Comparison of ENCODE assay signal across 8 cellular contexts in genomic region chr2:115165529-115166109, GRCh38.
DNase-seq lines count a peak whose midpoint lies in the region; ATAC-seq and TF ChIP-seq lines count a peak whose summit lies in the region.

No MANE protein-coding gene starts in this region.

- ATAC-seq in HG02588 (IDR thresholded peaks at IDR 0.05; ENCODE audit: unreplicated experiment) = no peak

- intact Hi-C loops in spleen (cut with DNase I; ENCODE audit: low total_unique reads) = no loop called here

- no peaks in the 10 kb centered on the region for H3K36me3 ChIP-seq in spleen

- TF ChIP-seq CTCF in GM12864 (IDR thresholded peaks at IDR 0.05; ENCODE audit: low read depth, low read length, missing control alignments) = peak; percentile 54
- peak; percentile 52 for TF ChIP-seq CTCF in LNCAP (IDR thresholded peaks at IDR 0.05)
- TF ChIP-seq CTCF in spleen (IDR thresholded peaks at IDR 0.05 in 8 of 11, conservative IDR thresholded peaks at IDR 0.05 in 3 of 11) = peak in 2 of 11 experiments; percentile 11 to 25

- H3K9me3 ChIP-seq in spleen = peaks cover 0 to 6% (median 0%) of the 10 kb centered on the region in 8 donors

- H3K4me3 ChIP-seq in GM12864 (ENCODE audit: low read depth, low read length) = no peak overlapping the region
- no peak overlapping the region for H3K4me3 ChIP-seq in spleen

- no peak overlapping the region for H3K27ac ChIP-seq in spleen

- no peak for TF ChIP-seq POLR2A in spleen (IDR thresholded peaks at IDR 0.05)

- H3K27me3 ChIP-seq in spleen (replicated peaks in 1 of 7) = peaks cover 0 to 41% (median 22%) of the 10 kb centered on the region in 7 donors

- H3K4me1 ChIP-seq in spleen = peaks cover 0 to 19% (median 8%) of the 10 kb centered on the region in 6 donors

- WGBS in spleen, 5 donors = 35 to 43% (median 39%) methylated on average over 6 of the region's 6 CpGs

- DNase-seq in GM12864 (ENCODE audit: low read depth) = no peak
- peak; percentile 51 for DNase-seq in SKM-1 (lab: John Stamatoyannopoulos, UW; ENCODE audit: unreplicated experiment)
- DNase-seq in iPS-NIHi11 (ENCODE audit: low spot score) = peak; percentile 7
- no peak for DNase-seq in GM19238 (ENCODE audit: insufficient read length, low spot score)
- DNase-seq in spleen = no peak
- no peak for DNase-seq in NCI-H2227 (lab: John Stamatoyannopoulos, UW; ENCODE audit: unreplicated experiment)

Comparison
In these comparisons a context has a peak if more than half of its experiments do, and no peak if none do; other contexts are left out.
1. DNase-seq: peak in SKM-1 (single experiment) and iPS-NIHi11 (single experiment); none in GM12864 (single experiment), GM19238 (single experiment), spleen (single experiment) and NCI-H2227 (single experiment).